Comparison of ENCODE assay signal across 11 cellular contexts in the genomic region with DNA sequence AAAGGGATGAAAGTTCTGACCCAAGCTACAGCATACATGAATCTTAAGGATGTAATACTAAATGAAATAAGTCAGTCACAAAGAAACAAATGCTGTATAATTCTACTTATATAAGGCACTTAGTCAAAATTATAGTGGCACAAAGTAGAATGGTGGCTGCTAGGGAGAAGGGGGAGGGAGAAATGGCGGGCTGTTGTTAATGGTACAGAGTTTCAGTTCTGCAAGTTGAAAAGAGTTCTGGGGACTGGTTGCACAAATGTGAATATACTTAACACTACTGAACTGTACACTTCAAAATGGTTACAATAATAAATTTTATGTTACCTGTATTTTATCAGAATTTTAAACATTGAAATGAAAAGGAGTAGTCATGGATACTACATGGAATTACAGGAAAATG.
"Had no signal": no experiment of that assay in that cellular context is flagged by ENCODE, and none has a peak within 500 bp of the region (broad histone marks: within the 10 kb centered on the region; RNA-seq: fewer than 3 reads in every experiment).

No MANE protein-coding gene starts in this region.

- ATAC-seq: activated CD4-positive, alpha-beta T cell treated with anti-CD3 and anti-CD28 coated beads for 36 hours; activated naive CD4-positive, alpha-beta T cell treated with anti-CD3 and anti-CD28 coated beads, Interleukin-2, amount 50 U/mL, for 72 hours; activated T-cell treated with anti-CD3 and anti-CD28 coated beads, Interleukin-2, amount 50 U/mL, for 4 hours; body of pancreas; esophagus mucosa; left colon had no signal

- DNase-seq: activated CD4-positive, alpha-beta memory T cell treated with anti-CD3 and anti-CD28 coated beads for 36 hours; activated CD4-positive, alpha-beta T cell treated with anti-CD3 and anti-CD28 coated beads for 36 hours; activated effector memory CD4-positive, alpha-beta T cell treated with Interleukin-2 at 50 U/mL for 16 hours; activated T-cell treated with anti-CD3 and anti-CD28 coated beads, Interleukin-2, amount 50 U/mL, for 4 hours; body of pancreas; caudate nucleus; colonic mucosa; left colon; WERI-Rb-1 had no signal
